In genomic region chr2:69768217-69768616, GRCh38 we compare ENCODE assay signal across 23 cellular contexts. TPM values are rescaled to one million over a fixed set of nuclear protein-coding genes. Genes with fewer than 3 reads are reported as not detected.
A peak's percentile ranks its signal among the peaks of the same experiment; 100 is the strongest.
DNase-seq lines count a peak whose midpoint lies in the region; ATAC-seq and TF ChIP-seq lines count a peak whose summit lies in the region.
"Had no signal": no experiment of that assay in that cellular context is flagged by ENCODE, and none has a peak within 500 bp of the region (broad histone marks: within the 10 kb centered on the region; RNA-seq: fewer than 3 reads in every experiment).

No MANE protein-coding gene starts in this region.

- DNase-seq in LoVo (ENCODE audit: low spot score), result peak; percentile 66
- DNase-seq in immature natural killer cell, result no peak
- no peak for DNase-seq in gastrocnemius medialis
- no peak for DNase-seq in Kasumi-1 (lab: John Stamatoyannopoulos, UW)
- DNase-seq in T-cell, result no peak
- DNase-seq: activated CD8-positive, alpha-beta T cell treated with anti-CD3 and anti-CD28 coated beads for 36 hours; activated gamma-delta T cell; brain microvascular endothelial cell; effector CD8-positive, alpha-beta T cell; foreskin keratinocyte; hippocampal formation; NCI-H2081 treated with DMSO at 0.1 percent for 48 hours; NCI-H446; NK-92 treated with Interleukin-12 subunit alpha and Interleukin-12 subunit beta, amount 100 ng/mL, for 24 hours; SIG-M5; stimulated activated CD4-positive, alpha-beta T cell treated with anti-CD3 and anti-CD28 coated beads, Interleukin-1b, Interleukin-23, amount 100 ng/mL, for 48 hours had no signal

- in situ Hi-C loops in gastrocnemius medialis (cut with MboI; ENCODE audit: low sequenced_read_pairs in 4 of 4), result no loop called here

- H3K36me3 Mint-ChIP-seq in immature natural killer cell (peaks cover 0 to 5% (median 4%) of the 10 kb centered on the region in 3 donors), T-cell (peaks cover 3% of the 10 kb centered on the region)

- H3K9me3 Mint-ChIP-seq in immature natural killer cell (no peaks in the 10 kb centered on the region), T-cell (no peaks in the 10 kb centered on the region)
- H3K9me3 Mint-ChIP-seq: activated CD8-positive, alpha-beta T cell treated with anti-CD3 and anti-CD28 coated beads for 36 hours; CD14-positive monocyte; IgD-negative memory B cell had no signal

- no peak for TF ChIP-seq CTCF in gastrocnemius medialis (IDR thresholded peaks at IDR 0.05 in 4 of 5, conservative IDR thresholded peaks at IDR 0.05 in 1 of 5)

- H3K4me1 Mint-ChIP-seq in immature natural killer cell (peaks cover 84 to 93% of the 10 kb centered on the region in 2 donors), T-cell (peaks cover 14 to 58% (median 38%) of the 10 kb centered on the region in 3 donors)

- CTCF ChIA-PET in T-cell (lab: Charles Lee), result interaction anchor here in 1 of 2 donors (0.6 kb wide), 1 partner anchor 96 kb away, joined by 6 read pairs; no protein-coding TSS in a partner anchor

- ATAC-seq in gastrocnemius medialis, result no peak
- ATAC-seq in HG02759 (IDR thresholded peaks at IDR 0.05; ENCODE audit: unreplicated experiment), result no peak
- no peak for ATAC-seq in T-cell (replicated peaks in 1 of 4)
- ATAC-seq: activated CD4-positive, CD25-positive, alpha-beta regulatory T cell treated with anti-CD3 and anti-CD28 coated beads, Interleukin-2, amount 50 U/mL, for 24 hours; activated CD8-positive, alpha-beta T cell treated with anti-CD3 and anti-CD28 coated beads for 36 hours; foreskin keratinocyte; HCT116; Panc1 had no signal

- H3K4me3 Mint-ChIP-seq in immature natural killer cell (peak overlapping the region in 3 of 5 donors; percentile 14 to 31 (median 25)), T-cell (no peak overlapping the region)
- H3K4me3 Mint-ChIP-seq: activated CD8-positive, alpha-beta T cell treated with anti-CD3 and anti-CD28 coated beads for 36 hours; CD14-positive monocyte; IgD-negative memory B cell had no signal

- no peaks in the 10 kb centered on the region for H3K9me3 ChIP-seq in gastrocnemius medialis

- H3K27me3 ChIP-seq in ACC112 (ENCODE audit: insufficient read depth, low read length) (no peaks in the 10 kb centered on the region), gastrocnemius medialis (no peaks in the 10 kb centered on the region)
- H3K27me3 ChIP-seq: brain microvascular endothelial cell, foreskin keratinocyte had no signal

- H3K4me3 ChIP-seq in ACC112 (ENCODE audit: low read depth, low read length), result no peak overlapping the region
- H3K4me3 ChIP-seq in gastrocnemius medialis, result no peak overlapping the region

- peaks cover 15% of the 10 kb centered on the region for H3K79me2 ChIP-seq in ACC112 (ENCODE audit: control insufficient read depth, insufficient read depth, low read length, unreplicated experiment)

- peak overlapping the region; percentile 24 to 96 (median 86) for H3K27ac Mint-ChIP-seq in immature natural killer cell
- no peak overlapping the region for H3K27ac Mint-ChIP-seq in T-cell
- H3K27ac Mint-ChIP-seq: activated CD8-positive, alpha-beta T cell treated with anti-CD3 and anti-CD28 coated beads for 36 hours; IgD-negative memory B cell had no signal

- H3K27me3 Mint-ChIP-seq in immature natural killer cell (ENCODE audit: low read depth in 3 of 3) (peaks cover 0 to 4% (median 2%) of the 10 kb centered on the region in 3 donors), T-cell (no peaks in the 10 kb centered on the region)
- H3K27me3 Mint-ChIP-seq: activated CD8-positive, alpha-beta T cell treated with anti-CD3 and anti-CD28 coated beads for 36 hours; IgD-negative memory B cell had no signal

- H3K27ac ChIP-seq in ACC112 (ENCODE audit: low read depth, low read length) (0 out of 2 replicates have a peak overlapping the region, but pooled peaks have one; percentile 4), gastrocnemius medialis (peak overlapping the region; percentile 94 to 99 (median 96))
- H3K27ac ChIP-seq: brain microvascular endothelial cell had no signal

- H2AFZ ChIP-seq in ACC112 (ENCODE audit: low read length, unreplicated experiment), result no peak overlapping the region

- TF ChIP-seq POLR2A in gastrocnemius medialis (IDR thresholded peaks at IDR 0.05), result no peak

- intact Hi-C loops in gastrocnemius medialis (cut with DNase I; ENCODE audit: low total_unique reads), result no loop called here

- H3K36me3 ChIP-seq in ACC112 (ENCODE audit: insufficient read depth, low read length) (no peaks in the 10 kb centered on the region), gastrocnemius medialis (no peaks in the 10 kb centered on the region)
- H3K36me3 ChIP-seq: brain microvascular endothelial cell had no signal

- H3K4me1 ChIP-seq in ACC112 (ENCODE audit: control insufficient read depth, insufficient read depth, low read length, unreplicated experiment), result peaks cover 60% of the 10 kb centered on the region
- H3K4me1 ChIP-seq in gastrocnemius medialis, result peaks cover 85% of the 10 kb centered on the region in 2 donors

- POLR2A ChIA-PET in T-cell (lab: Charles Lee), result interaction anchor here in 1 of 2 donors (0.5 to 0.9 kb wide), 2 partner anchors 45 to 216 kb away, joined by 4 to 11 read pairs; no protein-coding TSS in a partner anchor

RNA-seq across cellular contexts. Expression of gene ANXA4, which starts 26.3 kb away (rescaled TPM):
- polyA plus RNA-seq in immature natural killer cell, result 10 to 100 TPM; 80.8 to 86.1 (median 85.5) TPM
- total RNA-seq in gastrocnemius medialis, result 10 to 100 TPM; 10.7 to 17.0 (median 15.8) TPM
- 10 to 100 TPM; 10.4 to 27.6 (median 20.0) TPM for total RNA-seq in T-cell

Comparison
In these comparisons a context has a peak if more than half of its experiments do, and no peak if none do; other contexts are left out.
1. H3K27ac Mint-ChIP-seq: peak in immature natural killer cell (6 of 6); none in T-cell (0 of 2).
2. H3K4me3 Mint-ChIP-seq: peak in immature natural killer cell (3 of 5); none in T-cell (0 of 3).